Comparison of ENCODE assay signal across 1 cellular context in the genomic region with DNA sequence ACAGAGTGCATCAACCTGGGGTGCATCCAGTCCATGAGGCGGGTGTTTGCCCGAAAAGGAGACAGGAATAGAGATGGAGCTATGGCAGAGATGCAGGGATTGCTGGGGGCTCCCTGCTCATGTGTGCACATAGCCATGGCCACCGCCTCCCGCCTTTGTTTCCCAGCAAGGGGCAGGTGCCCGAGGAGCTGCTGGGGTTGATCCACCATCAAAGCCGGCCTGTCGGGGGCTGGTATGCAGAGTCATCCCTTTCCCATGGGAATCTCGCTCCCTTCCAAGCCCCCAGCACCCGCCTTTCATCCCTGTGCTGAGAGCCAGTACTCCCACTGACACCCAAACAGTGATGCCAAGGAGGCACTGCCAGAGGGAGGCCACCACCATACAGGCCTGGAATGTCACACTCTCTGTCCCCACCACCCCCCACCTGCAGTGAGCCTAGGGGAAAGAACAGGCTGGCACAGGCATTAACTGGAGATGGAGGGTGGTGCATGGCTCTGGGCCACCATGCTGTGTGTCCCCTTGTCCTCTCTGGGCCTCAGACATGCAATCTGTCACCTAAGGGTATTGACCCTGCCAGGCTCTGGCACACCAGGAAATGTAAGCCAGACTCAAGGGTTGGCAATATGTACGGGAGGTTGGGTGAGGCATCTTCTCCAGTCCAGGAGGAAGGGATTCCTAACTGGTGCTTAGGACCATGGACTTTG.
TF ChIP-seq lines count a peak whose summit lies in the region.

No MANE protein-coding gene starts in this region.

TF ChIP-seq in HepG2, 621 proteins besides CTCF, POLR2A, EP300 and RAD21 (continued from another document):
- TF ChIP-seq, protein P1, sequence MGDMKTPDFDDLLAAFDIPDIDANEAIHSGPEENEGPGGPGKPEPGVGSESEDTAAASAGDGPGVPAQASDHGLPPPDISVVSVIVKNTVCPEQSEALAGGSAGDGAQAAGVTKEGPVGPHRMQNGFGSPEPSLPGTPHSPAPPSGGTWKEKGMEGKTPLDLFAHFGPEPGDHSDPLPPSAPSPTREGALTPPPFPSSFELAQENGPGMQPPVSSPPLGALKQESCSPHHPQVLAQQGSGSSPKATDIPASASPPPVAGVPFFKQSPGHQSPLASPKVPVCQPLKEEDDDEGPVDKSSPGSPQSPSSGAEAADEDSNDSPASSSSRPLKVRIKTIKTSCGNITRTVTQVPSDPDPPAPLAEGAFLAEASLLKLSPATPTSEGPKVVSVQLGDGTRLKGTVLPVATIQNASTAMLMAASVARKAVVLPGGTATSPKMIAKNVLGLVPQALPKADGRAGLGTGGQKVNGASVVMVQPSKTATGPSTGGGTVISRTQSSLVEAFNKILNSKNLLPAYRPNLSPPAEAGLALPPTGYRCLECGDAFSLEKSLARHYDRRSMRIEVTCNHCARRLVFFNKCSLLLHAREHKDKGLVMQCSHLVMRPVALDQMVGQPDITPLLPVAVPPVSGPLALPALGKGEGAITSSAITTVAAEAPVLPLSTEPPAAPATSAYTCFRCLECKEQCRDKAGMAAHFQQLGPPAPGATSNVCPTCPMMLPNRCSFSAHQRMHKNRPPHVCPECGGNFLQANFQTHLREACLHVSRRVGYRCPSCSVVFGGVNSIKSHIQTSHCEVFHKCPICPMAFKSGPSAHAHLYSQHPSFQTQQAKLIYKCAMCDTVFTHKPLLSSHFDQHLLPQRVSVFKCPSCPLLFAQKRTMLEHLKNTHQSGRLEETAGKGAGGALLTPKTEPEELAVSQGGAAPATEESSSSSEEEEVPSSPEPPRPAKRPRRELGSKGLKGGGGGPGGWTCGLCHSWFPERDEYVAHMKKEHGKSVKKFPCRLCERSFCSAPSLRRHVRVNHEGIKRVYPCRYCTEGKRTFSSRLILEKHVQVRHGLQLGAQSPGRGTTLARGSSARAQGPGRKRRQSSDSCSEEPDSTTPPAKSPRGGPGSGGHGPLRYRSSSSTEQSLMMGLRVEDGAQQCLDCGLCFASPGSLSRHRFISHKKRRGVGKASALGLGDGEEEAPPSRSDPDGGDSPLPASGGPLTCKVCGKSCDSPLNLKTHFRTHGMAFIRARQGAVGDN (CRISPR knock-in tag; IDR thresholded peaks at IDR 0.05) = no peak
